Comparison of ENCODE assay signal across 9 cellular contexts in genomic region chr2:98483257-98483861, GRCh38. TPM values are rescaled to one million over a fixed set of nuclear protein-coding genes. Genes with fewer than 3 reads are reported as not detected.
A peak's percentile ranks its signal among the peaks of the same experiment; 100 is the strongest.
DNase-seq lines count a peak whose midpoint lies in the region; ATAC-seq and TF ChIP-seq lines count a peak whose summit lies in the region.
"Had no signal": no experiment of that assay in that cellular context is flagged by ENCODE, and none has a peak within 500 bp of the region (broad histone marks: within the 10 kb centered on the region; RNA-seq: fewer than 3 reads in every experiment).

No MANE protein-coding gene starts in this region.

- no peak overlapping the region for H2BK12ac ChIP-seq in trophoblast cell (ENCODE audit: low read length)

- no peaks in the 10 kb centered on the region for H3K79me2 ChIP-seq in OCI-LY7 (ENCODE audit: insufficient read depth, low read depth, low read length)
- H3K79me2 ChIP-seq in trophoblast cell (ENCODE audit: control insufficient read depth, insufficient read depth, low read length, poor library complexity), result peaks cover 4% of the 10 kb centered on the region

- H3K36me3 ChIP-seq in OCI-LY7 (ENCODE audit: insufficient read depth, low read length) (no peaks in the 10 kb centered on the region), trophoblast cell (ENCODE audit: control insufficient read depth in 1 of 2, insufficient read depth in 2 of 2, low read length in 2 of 2) (no peaks in the 10 kb centered on the region)

- no peaks in the 10 kb centered on the region for H3K9me2 ChIP-seq in OCI-LY7 (ENCODE audit: insufficient read depth, low read length)

- H2BK120ac ChIP-seq in trophoblast cell (ENCODE audit: insufficient read depth, low read length, poor library complexity), result no peak overlapping the region

- peaks cover under 1% of the 10 kb centered on the region for H3K79me1 ChIP-seq in trophoblast cell (ENCODE audit: low read length)

- H3K4me2 ChIP-seq in OCI-LY7 (ENCODE audit: low read length), result peak overlapping the region; percentile 27
- no peak overlapping the region for H3K4me2 ChIP-seq in trophoblast cell (ENCODE audit: low read length)

- no peak overlapping the region for H4K12ac ChIP-seq in trophoblast cell (ENCODE audit: low read depth, low read length)

- no CpG with 5 or more reads among the region's 6 CpGs for WGBS in trophoblast cell (ENCODE audit: extremely low coverage, insufficient coverage, insufficient read length)

- H2AK5ac ChIP-seq in trophoblast cell (ENCODE audit: low read length), result no peak overlapping the region

- no peak for TF ChIP-seq CTCF in OCI-LY7 (conservative IDR thresholded peaks at IDR 0.05; ENCODE audit: low read length)
- no peak for TF ChIP-seq CTCF in dorsolateral prefrontal cortex (IDR thresholded peaks at IDR 0.05 in 54 of 56, conservative IDR thresholded peaks at IDR 0.05 in 2 of 56; ENCODE audit: low read depth in 1 of 56, partially characterized antibody in 56 of 56)

- H3K27me3 ChIP-seq in trophoblast cell (ENCODE audit: insufficient read depth, low read length), result no peaks in the 10 kb centered on the region
- no peaks in the 10 kb centered on the region for H3K27me3 ChIP-seq in dorsolateral prefrontal cortex

- peak; percentile 67 for ATAC-seq in HG02623 (IDR thresholded peaks at IDR 0.05; ENCODE audit: unreplicated experiment)

- peaks cover 3% of the 10 kb centered on the region; the same call in 1 of the 2 replicates for H4K20me1 ChIP-seq in OCI-LY7 (ENCODE audit: insufficient read depth, low read length)

- POLR2A ChIA-PET in OCI-LY7 (lab: Charles Lee), result no interaction called here

- no peak overlapping the region for H4K8ac ChIP-seq in trophoblast cell (ENCODE audit: low read depth, low read length)

- no peak overlapping the region for H3K4me3 ChIP-seq in OCI-LY7 (ENCODE audit: low read depth, low read length, poor library complexity, severe bottlenecking)
- H3K4me3 ChIP-seq in trophoblast cell (ENCODE audit: low read depth, low read length), result no peak overlapping the region
- H3K4me3 ChIP-seq in dorsolateral prefrontal cortex, result no peak overlapping the region
- H3K4me3 ChIP-seq: A549 had no signal

- intact Hi-C loops in OCI-LY7 (cut with micrococcal nuclease; ENCODE audit: unreplicated experiment), result no loop called here
- intact Hi-C loops in dorsolateral prefrontal cortex (cut with DNase I), result no loop called here

- no peak overlapping the region for H3K9ac ChIP-seq in trophoblast cell (ENCODE audit: low read length)

- H3K23ac ChIP-seq in trophoblast cell (ENCODE audit: low read length), result no peak overlapping the region

- no peak overlapping the region for H2BK5ac ChIP-seq in trophoblast cell (ENCODE audit: low read depth, low read length, poor library complexity)

- no TSS peak for BruUV-seq in OCI-LY7 (replicated peaks; lab: Mats Ljungman, UMichigan)

- no peak overlapping the region for H2AFZ ChIP-seq in OCI-LY7 (ENCODE audit: low read length)
- H2AFZ ChIP-seq in trophoblast cell (ENCODE audit: insufficient read depth, low read length, poor library complexity), result no peak overlapping the region

- H3K4ac ChIP-seq in trophoblast cell (ENCODE audit: low read depth, low read length), result no peak overlapping the region

- H3K27ac ChIP-seq in OCI-LY7 (ENCODE audit: low read depth, low read length, poor library complexity, severe bottlenecking), result no peak overlapping the region
- no peak overlapping the region for H3K27ac ChIP-seq in trophoblast cell (ENCODE audit: low read depth, low read length)
- no peak overlapping the region for H3K27ac ChIP-seq in substantia nigra (ENCODE audit: low read depth, low read length, poor library complexity, severe bottlenecking)
- H3K27ac ChIP-seq in dorsolateral prefrontal cortex, result no peak overlapping the region
- H3K27ac ChIP-seq: A549 had no signal

- peaks cover 50% of the 10 kb centered on the region for H3K4me1 ChIP-seq in OCI-LY7 (ENCODE audit: insufficient read depth, low read length, poor library complexity, severe bottlenecking)
- H3K4me1 ChIP-seq in trophoblast cell (ENCODE audit: control insufficient read depth in 1 of 2, insufficient read depth in 2 of 2, low read length in 2 of 2), result peaks cover 22 to 24% of the 10 kb centered on the region in 2 experiments

- no peak overlapping the region for H3K14ac ChIP-seq in trophoblast cell (ENCODE audit: low read length)

- H3K9me3 ChIP-seq in OCI-LY7 (ENCODE audit: low read length) (no peaks in the 10 kb centered on the region), trophoblast cell (ENCODE audit: insufficient read depth, low read depth, low read length) (peaks cover 2% of the 10 kb centered on the region)
- H3K9me3 ChIP-seq: A549 had no signal

- CTCF ChIA-PET in OCI-LY7 (lab: Charles Lee; ENCODE audit: unreplicated experiment), result no interaction called here

- DNase-seq in NCI-H2196 (lab: John Stamatoyannopoulos, UW; ENCODE audit: unreplicated experiment) (peak; percentile 22), NCI-H2196 treated with DMSO at 0.1 percent for 48 hours (lab: John Stamatoyannopoulos, UW; ENCODE audit: unreplicated experiment) (no peak), OCI-LY7 (ENCODE audit: low spot score) (peak; percentile 20), trophoblast cell (peak; percentile 84 to 94), cerebellar nuclear complex (lab: John Stamatoyannopoulos, UW) (no peak), substantia nigra (lab: John Stamatoyannopoulos, UW) (no peak), dorsolateral prefrontal cortex (no peak)

- no peak overlapping the region for H4K91ac ChIP-seq in trophoblast cell (ENCODE audit: low read depth, low read length)

- no peak overlapping the region for H3K18ac ChIP-seq in trophoblast cell (ENCODE audit: low read length)

RNA-seq across cellular contexts. Expression of gene INPP4A, which starts 38.7 kb away (rescaled TPM):
- 14.3 and 28.5 TPM in 2 replicates for total RNA-seq in OCI-LY7 (2014; rRNA removed; shearing (Covaris generic))
- 27.5 and 28.6 TPM in 2 replicates for total RNA-seq in OCI-LY7 (2022)
- polyA plus RNA-seq in trophoblast cell (2013), result 16.3 TPM in 2 replicates
- total RNA-seq in dorsolateral prefrontal cortex, result 100 to 1,000 TPM in 104 of 120 experiments, 10 to 100 TPM in 16; 54.2 to 160 (median 122) TPM

Comparison
In these comparisons a context has a peak if more than half of its experiments do, and no peak if none do; other contexts are left out.
1. DNase-seq: peak in NCI-H2196 (single experiment), OCI-LY7 (single experiment) and trophoblast cell (2 of 2); none in NCI-H2196 treated with DMSO at 0.1 percent for 48 hours (single experiment), cerebellar nuclear complex (0 of 2), substantia nigra (0 of 49) and dorsolateral prefrontal cortex (0 of 10).